ENCODE assay signal across 1 cellular context in the genomic region with DNA sequence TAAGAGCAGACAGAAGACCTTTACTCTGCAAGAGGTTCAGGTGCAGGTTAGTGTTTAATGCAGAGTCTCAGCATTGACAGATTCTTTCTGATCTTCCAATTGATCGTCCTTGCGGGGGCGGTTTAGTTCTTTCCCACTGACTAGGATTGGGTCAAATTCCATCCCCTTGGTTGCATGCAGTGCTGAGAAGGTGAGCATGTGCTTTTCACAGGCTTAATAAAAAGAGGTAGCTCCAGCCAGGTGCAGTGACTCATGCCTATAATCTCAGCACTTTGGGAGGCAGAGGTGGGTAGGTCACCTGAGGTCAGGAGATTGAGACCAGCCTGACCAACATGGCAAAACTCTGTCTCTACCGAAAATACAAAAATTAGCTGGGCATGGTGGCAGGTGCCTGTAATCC.
TF ChIP-seq lines count a peak whose summit lies in the region.

No MANE protein-coding gene starts in this region.

TF ChIP-seq in A549, 52 proteins besides CTCF, POLR2A, EP300 and RAD21 (continued from another document):
- TF ChIP-seq, protein P1, sequence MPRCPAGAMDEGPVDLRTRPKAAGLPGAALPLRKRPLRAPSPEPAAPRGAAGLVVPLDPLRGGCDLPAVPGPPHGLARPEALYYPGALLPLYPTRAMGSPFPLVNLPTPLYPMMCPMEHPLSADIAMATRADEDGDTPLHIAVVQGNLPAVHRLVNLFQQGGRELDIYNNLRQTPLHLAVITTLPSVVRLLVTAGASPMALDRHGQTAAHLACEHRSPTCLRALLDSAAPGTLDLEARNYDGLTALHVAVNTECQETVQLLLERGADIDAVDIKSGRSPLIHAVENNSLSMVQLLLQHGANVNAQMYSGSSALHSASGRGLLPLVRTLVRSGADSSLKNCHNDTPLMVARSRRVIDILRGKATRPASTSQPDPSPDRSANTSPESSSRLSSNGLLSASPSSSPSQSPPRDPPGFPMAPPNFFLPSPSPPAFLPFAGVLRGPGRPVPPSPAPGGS (IDR thresholded peaks at IDR 0.05): no peak
- TF ChIP-seq FOXS1 (CRISPR knock-in tag; IDR thresholded peaks at IDR 0.05) (no peak), HDAC2 (IDR thresholded peaks at IDR 0.05) (no peak)
